ENCODE assay signal across 11 cellular contexts in the genomic region with DNA sequence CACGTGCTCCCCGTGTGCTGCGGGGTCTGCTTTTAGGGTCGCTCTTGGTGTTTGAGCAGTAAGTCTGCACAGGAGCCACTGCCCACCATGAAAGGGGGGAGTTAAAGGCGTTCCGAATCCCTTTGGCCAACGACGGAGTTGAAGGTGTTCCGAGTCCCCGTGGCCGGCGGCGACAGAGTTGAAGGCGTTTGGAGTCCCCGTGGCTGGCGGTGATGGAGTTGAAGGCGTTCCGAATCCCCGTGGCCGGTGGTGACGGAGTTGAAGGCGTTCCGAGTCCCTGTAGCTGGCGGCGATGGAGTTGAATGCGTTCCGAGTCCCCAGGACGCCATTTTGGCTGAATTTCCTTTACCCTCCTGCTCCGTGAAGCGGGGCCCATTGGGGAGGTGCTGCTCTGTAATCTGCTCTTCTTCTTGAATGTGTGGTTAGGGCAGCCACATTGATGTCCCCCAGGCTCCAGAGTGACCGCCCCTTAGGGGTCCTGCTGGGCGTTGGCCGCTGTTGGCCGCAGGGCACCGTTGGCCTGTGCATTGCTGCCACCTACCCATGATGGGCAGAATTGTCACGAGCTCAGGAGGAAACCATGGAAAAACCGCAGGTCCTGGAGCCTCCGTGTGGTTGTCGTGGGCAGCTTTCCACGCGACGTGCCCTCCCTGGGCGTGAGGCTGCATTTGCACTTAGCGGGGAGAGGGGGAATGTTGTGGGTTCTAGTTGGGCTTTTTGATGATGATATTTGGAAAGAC.
A peak's percentile ranks its signal among the peaks of the same experiment; 100 is the strongest.
DNase-seq lines count a peak whose midpoint lies in the region; FAIRE-seq and TF ChIP-seq lines count a peak whose summit lies in the region.
"Had no signal": no experiment of that assay in that cellular context is flagged by ENCODE, and none has a peak within 500 bp of the region (broad histone marks: within the 10 kb centered on the region; RNA-seq: fewer than 3 reads in every experiment).

No MANE protein-coding gene starts in this region.

- H3K27me3 ChIP-seq in esophagus muscularis mucosa (no peaks in the 10 kb centered on the region), prostate gland (replicated peaks; ENCODE audit: insufficient read depth) (no peaks in the 10 kb centered on the region)
- H3K27me3 ChIP-seq: cardiac muscle cell had no signal

- FAIRE-seq in H54 (lab: Jason Lieb, UNC), result no peak

- POLR2A ChIA-PET in RWPE1 (lab: Yijun Ruan, JAX; ENCODE audit: low non-redundant PET), result no interaction called here

- H3K9me3 ChIP-seq in esophagus muscularis mucosa (no peaks in the 10 kb centered on the region), prostate gland (no peaks in the 10 kb centered on the region)

- H3K27ac ChIP-seq in RWPE1 (no peak overlapping the region), esophagus muscularis mucosa (replicated peaks in 1 of 4) (no peak overlapping the region), prostate gland (no peak overlapping the region)
- H3K27ac ChIP-seq: cardiac muscle cell, parathyroid adenoma had no signal

- H3K4me3 ChIP-seq in esophagus muscularis mucosa (no peak overlapping the region), prostate gland (no peak overlapping the region)
- H3K4me3 ChIP-seq: cardiac muscle cell had no signal

- whole genome bisulfite sequencing in esophagus muscularis mucosa, result 92% methylated on average over 43 of the region's 44 CpGs
- 91% methylated on average over 44 of the region's 44 CpGs for WGBS in prostate gland

- TF ChIP-seq POLR2A in esophagus muscularis mucosa (IDR thresholded peaks at IDR 0.05; ENCODE audit: low read depth) (no peak), prostate gland (IDR thresholded peaks at IDR 0.05) (no peak), H54 (IDR thresholded peaks at IDR 0.05; ENCODE audit: low read depth, low read length) (no peak)

- peak; percentile 16 for DNase-seq in RWPE1 (ENCODE audit: low spot score)
- DNase-seq in esophagus muscularis mucosa (ENCODE audit: extremely low spot score), result no peak
- DNase-seq in prostate gland (ENCODE audit: low spot score), result no peak
- DNase-seq in germinal center (ENCODE audit: low spot score), result no peak
- DNase-seq in H54 (ENCODE audit: insufficient read length, low spot score), result no peak
- DNase-seq in midbrain (lab: John Stamatoyannopoulos, UW), result no peak
- no peak for DNase-seq in anterior cingulate cortex (lab: John Stamatoyannopoulos, UW)
- DNase-seq: activated CD4-positive, alpha-beta T cell treated with anti-CD3 and anti-CD28 coated beads for 48 hours had no signal

- H3K4me1 ChIP-seq in esophagus muscularis mucosa (peaks cover 0 to 14% (median 7%) of the 10 kb centered on the region in 4 donors), prostate gland (replicated peaks) (no peaks in the 10 kb centered on the region)
- H3K4me1 ChIP-seq: parathyroid adenoma had no signal

- TF ChIP-seq EP300 in esophagus muscularis mucosa (IDR thresholded peaks at IDR 0.05), result no peak

- CTCF ChIA-PET in RWPE1 (lab: Yijun Ruan, JAX), result interaction anchor here (0.5 to 2.3 kb wide), 9 partner anchors 17 to 167 kb away, joined by 3 to 11 read pairs (median 3); no protein-coding TSS in a partner anchor

- H3K36me3 ChIP-seq in esophagus muscularis mucosa (peaks cover 8 to 49% (median 28%) of the 10 kb centered on the region in 4 donors), prostate gland (no peaks in the 10 kb centered on the region)
- H3K36me3 ChIP-seq: cardiac muscle cell had no signal

- TF ChIP-seq CTCF in GM12873 (IDR thresholded peaks at IDR 0.05; ENCODE audit: insufficient read depth, low read depth, low read length, missing control alignments), result peak; percentile 10
- TF ChIP-seq CTCF in RWPE1 (conservative IDR thresholded peaks at IDR 0.05; ENCODE audit: low read depth), result peak; percentile 14; the same call in 1 of the 2 replicates
- peak; percentile 10 to 36 (median 32) for TF ChIP-seq CTCF in esophagus muscularis mucosa (IDR thresholded peaks at IDR 0.05)
- TF ChIP-seq CTCF in prostate gland (IDR thresholded peaks at IDR 0.05), result peak in 3 of 4 experiments; percentile 20 to 65 (median 46)

- intact Hi-C loops in esophagus muscularis mucosa (cut with DNase I), result no loop called here
- intact Hi-C loops in prostate gland (cut with DNase I), result no loop called here
